In genomic region chr5:167899490-167899889, GRCh38 we compare ENCODE assay signal across 21 cellular contexts.
DNase-seq lines count a peak whose midpoint lies in the region; ATAC-seq and TF ChIP-seq lines count a peak whose summit lies in the region.
"Had no signal": no experiment of that assay in that cellular context is flagged by ENCODE, and none has a peak within 500 bp of the region (broad histone marks: within the 10 kb centered on the region; RNA-seq: fewer than 3 reads in every experiment).

No MANE protein-coding gene starts in this region.

- in situ Hi-C loops in astrocyte of the cerebellum (cut with HindIII; ENCODE audit: low sequenced_read_pairs) = no loop called here

- H3K27me3 Mint-ChIP-seq in endodermal cell (ENCODE audit: insufficient read depth) = peaks cover 7% of the 10 kb centered on the region
- H3K27me3 Mint-ChIP-seq: CD4-positive, CD25-positive, alpha-beta regulatory T cell; naive B cell had no signal

- ATAC-seq in upper lobe of left lung (ENCODE audit: low FRiP score in 2 of 2) = no peak
- ATAC-seq: A549; activated naive CD4-positive, alpha-beta T cell treated with anti-CD3 and anti-CD28 coated beads, Interleukin-2, amount 50 U/mL, for 72 hours; SK-N-SH treated with all-trans-retinoic acid at 6 μM for 48 hours; stimulated activated naive CD8-positive, alpha-beta T cell treated with anti-CD3 and anti-CD28 coated beads, Interleukin-15, Interleukin-2, amounts not matched to agents 100 U/mL and 50 U/mL, for 24 hours had no signal

- H3K4me3 Mint-ChIP-seq in endodermal cell = no peak overlapping the region
- H3K4me3 Mint-ChIP-seq: CD4-positive, CD25-positive, alpha-beta regulatory T cell; naive B cell had no signal

- H3K27me3 ChIP-seq in uterus = no peaks in the 10 kb centered on the region
- H3K27me3 ChIP-seq in upper lobe of left lung = no peaks in the 10 kb centered on the region
- H3K27me3 ChIP-seq in endodermal cell (ENCODE audit: control insufficient read depth, insufficient read depth, low read length, poor library complexity, severe bottlenecking) = no peaks in the 10 kb centered on the region
- H3K27me3 ChIP-seq: cardiac muscle cell had no signal

- H3K4me3 ChIP-seq in astrocyte of the cerebellum (ENCODE audit: low read depth, low read length) (no peak overlapping the region), uterus (no peak overlapping the region), upper lobe of left lung (no peak overlapping the region), endodermal cell (ENCODE audit: low read length) (no peak overlapping the region)
- H3K4me3 ChIP-seq: A549, cardiac muscle cell had no signal

- WGBS in upper lobe of left lung, 2 donors = 69 to 88% methylated on average over 6 of the region's 6 CpGs
- 92 to 96% methylated on average over 6 of the region's 6 CpGs for WGBS in endodermal cell (ENCODE audit: insufficient coverage in 1 of 2, insufficient read length in 1 of 2), 2 experiments

- no peaks in the 10 kb centered on the region for H3K36me3 Mint-ChIP-seq in endodermal cell (ENCODE audit: low read depth)
- H3K36me3 Mint-ChIP-seq: activated naive CD4-positive, alpha-beta T cell treated with anti-CD3 and anti-CD28 coated beads, Interleukin-2, amount 50 U/mL, for 72 hours; CD4-positive, CD25-positive, alpha-beta regulatory T cell; naive B cell had no signal

- intact Hi-C loops in uterus (cut with DNase I; ENCODE audit: low total_unique reads) = no loop called here

- H3K36me3 ChIP-seq in uterus (no peaks in the 10 kb centered on the region), upper lobe of left lung (no peaks in the 10 kb centered on the region), endodermal cell (ENCODE audit: control insufficient read depth, insufficient read depth, low read length) (no peaks in the 10 kb centered on the region)
- H3K36me3 ChIP-seq: cardiac muscle cell had no signal

- TF ChIP-seq POLR2A in uterus (IDR thresholded peaks at IDR 0.05) (no peak), upper lobe of left lung (IDR thresholded peaks at IDR 0.05) (no peak)

- no peak overlapping the region for H3K9ac ChIP-seq in endodermal cell (ENCODE audit: extremely low read depth, low read length, poor library complexity, severe bottlenecking)

- no peaks in the 10 kb centered on the region for H3K9me3 Mint-ChIP-seq in endodermal cell
- H3K9me3 Mint-ChIP-seq: activated naive CD4-positive, alpha-beta T cell treated with anti-CD3 and anti-CD28 coated beads, Interleukin-2, amount 50 U/mL, for 72 hours had no signal

- no peaks in the 10 kb centered on the region for H3K4me1 ChIP-seq in uterus
- H3K4me1 ChIP-seq in upper lobe of left lung = no peaks in the 10 kb centered on the region
- H3K4me1 ChIP-seq in endodermal cell (ENCODE audit: control insufficient read depth, insufficient read depth, low read length) = peaks cover 3% of the 10 kb centered on the region
- H3K4me1 ChIP-seq: A549 had no signal

- H3K27ac ChIP-seq in uterus (no peak overlapping the region), upper lobe of left lung (no peak overlapping the region), endodermal cell (ENCODE audit: low read depth, low read length) (no peak overlapping the region)
- H3K27ac ChIP-seq: A549, cardiac muscle cell had no signal

- DNase-seq in AG08395 (ENCODE audit: low spot score) (peak; percentile 31), HPDE6-E6E7 (ENCODE audit: extremely low spot score) (peak; percentile 44), astrocyte of the cerebellum (ENCODE audit: low read depth) (peak; percentile 43), kidney glomerular epithelial cell (lab: John Stamatoyannopoulos, UW) (peak; percentile 82), NCI-H82 treated with DMSO at 0.1 percent for 48 hours (lab: John Stamatoyannopoulos, UW; ENCODE audit: unreplicated experiment) (no peak), uterus (no peak), upper lobe of left lung (no peak), endodermal cell (no peak)
- DNase-seq: activated CD4-positive, alpha-beta T cell treated with anti-CD3 and anti-CD28 coated beads, Interleukin-2, amount 50 U/mL, for 4 hours; CD4-positive, CD25-positive, alpha-beta regulatory T cell; H7; naive B cell; NCI-H2029 treated with DMSO at 0.1 percent for 48 hours; NCI-H524 treated with DMSO at 0.1 percent for 48 hours; stimulated activated naive CD8-positive, alpha-beta T cell treated with anti-CD3 and anti-CD28 coated beads, Interleukin-15, Interleukin-2, amounts not matched to agents 100 U/mL and 50 U/mL, for 24 hours; trophoblast cell had no signal

- no peak for TF ChIP-seq EP300 in upper lobe of left lung (IDR thresholded peaks at IDR 0.05)

- H3K9me3 ChIP-seq in uterus (no peaks in the 10 kb centered on the region), upper lobe of left lung (no peaks in the 10 kb centered on the region), endodermal cell (ENCODE audit: control insufficient read depth, low read length) (no peaks in the 10 kb centered on the region)
- H3K9me3 ChIP-seq: A549 had no signal

- no peak overlapping the region for H3K27ac Mint-ChIP-seq in endodermal cell
- H3K27ac Mint-ChIP-seq: activated naive CD4-positive, alpha-beta T cell treated with anti-CD3 and anti-CD28 coated beads, Interleukin-2, amount 50 U/mL, for 72 hours; CD4-positive, CD25-positive, alpha-beta regulatory T cell; progenitor cell of endocrine pancreas had no signal

- H3K4me1 Mint-ChIP-seq in endodermal cell = peaks cover 24% of the 10 kb centered on the region
- H3K4me1 Mint-ChIP-seq: CD4-positive, CD25-positive, alpha-beta regulatory T cell; naive B cell had no signal

- no peak for TF ChIP-seq CTCF in astrocyte of the cerebellum (IDR thresholded peaks at IDR 0.05; ENCODE audit: low read depth, low read length, missing control alignments)
- no peak for TF ChIP-seq CTCF in uterus (IDR thresholded peaks at IDR 0.05)
- TF ChIP-seq CTCF in upper lobe of left lung (IDR thresholded peaks at IDR 0.05) = no peak
- TF ChIP-seq CTCF in endodermal cell (conservative IDR thresholded peaks at IDR 0.05) = no peak

Comparison
In these comparisons a context has a peak if more than half of its experiments do, and no peak if none do; other contexts are left out.
1. DNase-seq: peak in AG08395 (single experiment), HPDE6-E6E7 (single experiment), astrocyte of the cerebellum (single experiment) and kidney glomerular epithelial cell (single experiment); none in NCI-H82 treated with DMSO at 0.1 percent for 48 hours (single experiment), uterus (0 of 2), upper lobe of left lung (0 of 2) and endodermal cell (single experiment).